Comparison of ENCODE assay signal across 21 cellular contexts in the genomic region with DNA sequence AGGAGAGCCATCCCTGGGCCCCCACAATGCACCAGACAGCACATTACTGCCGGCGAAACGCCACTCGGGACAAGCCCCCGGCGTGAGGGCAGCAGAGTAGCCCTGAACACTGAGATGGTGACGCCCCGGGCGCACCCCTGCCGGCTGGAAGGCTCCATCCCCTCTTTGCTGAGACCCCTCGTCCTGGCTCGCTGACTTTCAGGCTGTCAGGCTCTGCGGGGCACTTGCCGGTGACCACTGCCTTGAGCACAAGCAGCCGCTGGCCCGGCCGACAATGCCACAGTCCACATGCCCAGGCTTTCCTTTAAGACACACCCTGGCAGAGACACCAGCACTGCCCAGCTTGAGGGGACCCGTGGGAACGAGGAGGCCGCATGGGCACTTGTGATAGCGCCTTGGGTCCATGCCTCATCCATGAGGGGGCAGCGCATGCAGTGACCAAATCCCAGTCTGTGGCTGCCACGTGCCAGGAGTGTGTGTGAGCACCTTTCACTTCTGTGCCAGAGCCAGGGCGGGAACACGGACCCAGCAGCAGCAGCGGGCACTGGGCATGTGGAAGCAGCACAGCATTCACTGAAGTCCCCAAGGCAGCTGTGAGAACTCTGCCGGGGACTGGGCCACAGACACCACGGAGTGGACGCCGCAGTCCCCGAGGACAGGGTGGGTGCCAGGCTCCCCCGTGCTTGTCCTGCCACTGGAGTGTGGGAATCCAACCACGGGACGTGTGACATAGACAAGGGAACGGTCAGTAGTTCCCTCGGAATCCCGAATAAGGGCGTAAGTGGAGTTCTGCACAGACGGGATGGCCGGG. TPM values are rescaled to one million over a fixed set of nuclear protein-coding genes. Genes with fewer than 3 reads are reported as not detected.
DNase-seq lines count a peak whose midpoint lies in the region; ATAC-seq, FAIRE-seq and TF ChIP-seq lines count a peak whose summit lies in the region.
"Had no signal": no experiment of that assay in that cellular context is flagged by ENCODE, and none has a peak within 500 bp of the region (broad histone marks: within the 10 kb centered on the region; RNA-seq: fewer than 3 reads in every experiment).

No MANE protein-coding gene starts in this region.

- H3K23me2 ChIP-seq in H1 (ENCODE audit: low read depth, low read length): no peaks in the 10 kb centered on the region

- no peaks in the 10 kb centered on the region for H3K4me1 ChIP-seq in right cardiac atrium (ENCODE audit: control insufficient read depth, insufficient read depth, low read length)
- no peaks in the 10 kb centered on the region for H3K4me1 ChIP-seq in H1 (replicated peaks in 1 of 4; ENCODE audit: control insufficient read depth in 3 of 4, insufficient read depth in 4 of 4, low read length in 3 of 4)
- H3K4me1 ChIP-seq: Caco-2 had no signal

- H3K79me1 ChIP-seq in H1 (ENCODE audit: low read depth, low read length): peaks cover 5% of the 10 kb centered on the region; the same call in 1 of the 2 replicates

- peaks cover 0 to 7% (median 4%) of the 10 kb centered on the region in 4 experiments; a peak in 3 of 8 replicates for H3K36me3 ChIP-seq in H1 (ENCODE audit: control insufficient read depth in 2 of 4, insufficient read depth in 4 of 4, low read length in 3 of 4)

- H2BK5ac ChIP-seq in H1 (ENCODE audit: low read depth, low read length): no peak overlapping the region

- intact Hi-C loops in right cardiac atrium (cut with DNase I) (no loop called here), cardiac septum (cut with DNase I) (no loop called here)

- TF ChIP-seq EP300 in H1 (IDR thresholded peaks at IDR 0.05; ENCODE audit: borderline replicate concordance in 1 of 2, low read depth in 2 of 2, low read length in 2 of 2): no peak

- no peak for ATAC-seq in right cardiac atrium
- no peak for ATAC-seq in HG03439 (IDR thresholded peaks at IDR 0.05; ENCODE audit: unreplicated experiment)

- no peak overlapping the region for H3K4ac ChIP-seq in H1 (replicated peaks; ENCODE audit: insufficient read length, low read depth, low read length)

- H2BK20ac ChIP-seq in H1 (ENCODE audit: low read length): no peak overlapping the region

- TF ChIP-seq RAD21 in H1 (IDR thresholded peaks at IDR 0.05 in 1 of 2, conservative IDR thresholded peaks at IDR 0.05 in 1 of 2; ENCODE audit: low read depth in 2 of 2, low read length in 2 of 2): no peak

- DNase-seq in right cardiac atrium (peak in 2 of 3 donors; percentile 35 to 40), cardiac septum (ENCODE audit: low spot score) (no peak), RWPE1 (ENCODE audit: low spot score) (no peak), H1 (ENCODE audit: low read depth in 1 of 2, low spot score in 2 of 2) (no peak), NCI-H1417 (lab: John Stamatoyannopoulos, UW) (no peak), D341Med (ENCODE audit: low spot score) (no peak)
- DNase-seq: 8988T, Caco-2, DMS153, DMS79, GDM1, GM23248, HCEC 1CT, IMR-90, KBM-7 had no signal

- POLR2A ChIA-PET in RWPE1 (lab: Yijun Ruan, JAX; ENCODE audit: low non-redundant PET): interaction anchor here (0.6 kb wide), 1 partner anchor 236 kb away, joined by 3 read pairs; no protein-coding TSS in a partner anchor
- POLR2A ChIA-PET in H1 (lab: Charles Lee; ENCODE audit: partially characterized antibody): no interaction called here

- peaks cover 2 to 6% of the 10 kb centered on the region in 2 experiments for H4K20me1 ChIP-seq in H1 (replicated peaks in 1 of 2; ENCODE audit: control insufficient read depth in 1 of 2, insufficient read depth in 2 of 2, low read length in 2 of 2)

- H3K56ac ChIP-seq in H1 (replicated peaks; ENCODE audit: insufficient read length, low read depth, low read length): no peak overlapping the region

- no peak for TF ChIP-seq POLR2A in H1 (IDR thresholded peaks at IDR 0.05; ENCODE audit: control extremely low read depth in 1 of 2, low read depth in 2 of 2, low read length in 2 of 2)

- H3K27me3 ChIP-seq in right cardiac atrium (ENCODE audit: control insufficient read depth, insufficient read depth) (no peaks in the 10 kb centered on the region), H1 (replicated peaks in 1 of 4; ENCODE audit: control insufficient read depth in 3 of 4, extremely low read depth in 1 of 4, insufficient read depth in 3 of 4, low read length in 3 of 4) (no peaks in the 10 kb centered on the region)

- H3K23ac ChIP-seq in H1 (ENCODE audit: insufficient read length): no peak overlapping the region

- H2BK15ac ChIP-seq in H1 (ENCODE audit: low read length): no peak overlapping the region

- H4K5ac ChIP-seq in H1 (ENCODE audit: insufficient read length, low read depth, low read length): no peak overlapping the region

- H3K18ac ChIP-seq in H1 (ENCODE audit: extremely low read depth, low read length): no peak overlapping the region

- no peak overlapping the region for H3K9ac ChIP-seq in H1 (replicated peaks in 1 of 4; ENCODE audit: extremely low read depth in 1 of 4, low read depth in 3 of 4, low read length in 3 of 4)
- H3K9ac ChIP-seq: BLaER1 treated with 17β-estradiol and CSF1 and Interleukin-3, amounts not matched to agents 10 nM and 100 nM; GM23248 had no signal

- no peak overlapping the region for H3K4me2 ChIP-seq in H1 (ENCODE audit: insufficient read depth in 1 of 2, low read depth in 2 of 2, low read length in 2 of 2)

- TF ChIP-seq CTCF in RWPE1 (conservative IDR thresholded peaks at IDR 0.05; ENCODE audit: low read depth) (no peak), H1 (IDR thresholded peaks at IDR 0.05; ENCODE audit: control extremely low read depth in 1 of 3, insufficient read depth in 1 of 3, low read depth in 1 of 3, low read length in 3 of 3) (no peak)

- H3K4me3 ChIP-seq in right cardiac atrium (ENCODE audit: low read length) (no peak overlapping the region), H1 (ENCODE audit: extremely low read depth in 1 of 4, insufficient read depth in 2 of 4, low read depth in 3 of 4, low read length in 4 of 4) (no peak overlapping the region)
- H3K4me3 ChIP-seq: BLaER1 treated with 17β-estradiol and CSF1 and Interleukin-3, amounts not matched to agents 10 nM and 100 nM; GM23248 had no signal

- H2AK5ac ChIP-seq in H1 (ENCODE audit: low read depth, low read length): no peak overlapping the region

- H2BK120ac ChIP-seq in H1 (replicated peaks; ENCODE audit: low read depth, low read length): no peak overlapping the region

- no peaks in the 10 kb centered on the region for H3K79me2 ChIP-seq in H1 (ENCODE audit: control insufficient read depth in 1 of 2, insufficient read depth in 2 of 2, low read length in 2 of 2)

- CTCF ChIA-PET in RWPE1 (lab: Yijun Ruan, JAX): no interaction called here
- CTCF ChIA-PET in H1 (lab: Charles Lee; ENCODE audit: partially characterized antibody): interaction anchor here (1.0 to 1.8 kb wide), 6 partner anchors 11 to 121 kb away, joined by 3 to 4 read pairs (median 4); no protein-coding TSS in a partner anchor

- H4K91ac ChIP-seq in H1 (replicated peaks; ENCODE audit: insufficient read length, low read length): no peak overlapping the region

- H4K8ac ChIP-seq in H1 (ENCODE audit: extremely low read depth, insufficient read depth, low read length): peak overlapping the region; percentile 14; the same call in 1 of the 2 replicates

- H2AFZ ChIP-seq in H1 (ENCODE audit: low read length): no peak overlapping the region
- H2AFZ ChIP-seq: GM23248 had no signal

- H3K27ac ChIP-seq in right cardiac atrium (ENCODE audit: low read length) (no peak overlapping the region), RWPE1 (peak overlapping the region; percentile 10), H1 (ENCODE audit: low read depth, low read length) (no peak overlapping the region)
- H3K27ac ChIP-seq: BLaER1 treated with 17β-estradiol and CSF1 and Interleukin-3, amounts not matched to agents 10 nM and 100 nM; GM23248; HL-60 had no signal

- H3K9me3 ChIP-seq in right cardiac atrium (ENCODE audit: control insufficient read depth, low read length) (no peaks in the 10 kb centered on the region), H1 (ENCODE audit: insufficient read depth in 2 of 2, low read depth in 1 of 2, low read length in 1 of 2) (no peaks in the 10 kb centered on the region)
- H3K9me3 ChIP-seq: BLaER1 treated with 17β-estradiol and CSF1 and Interleukin-3, amounts not matched to agents 10 nM and 100 nM; Caco-2 had no signal

- H2BK12ac ChIP-seq in H1 (ENCODE audit: low read depth, low read length): no peak overlapping the region

- H3K14ac ChIP-seq in H1 (ENCODE audit: insufficient read length): no peak overlapping the region

- WGBS in right cardiac atrium: 92% methylated on average over 40 of the region's 40 CpGs
- 92% methylated on average over 36 of the region's 40 CpGs; no CpG with 5 or more reads in 1 of the 2 experiments for WGBS in H1 (ENCODE audit: extremely low coverage in 1 of 2, insufficient coverage in 1 of 2, insufficient read length in 1 of 2, insufficient replicate concordance in 2 of 2, low coverage in 1 of 2, low lambda C conversion rate in 2 of 2, missing lambda C conversion rate in 1 of 2), 2 experiments

- no peak for FAIRE-seq in H1 (lab: Jason Lieb, UNC)
- FAIRE-seq: GM12892, GM18507, H54 had no signal

RNA-seq across cellular contexts. Expression of a gene that starts 24.5 kb away (rescaled TPM):
- total RNA-seq in right cardiac atrium: 10 to 100 TPM; 51.5 to 75.4 (median 62.5) TPM
- 55.0 TPM for polyA plus RNA-seq in right cardiac atrium
- 61.0 TPM for total RNA-seq in cardiac septum
- 48.9 and 60.2 TPM in 2 replicates for total RNA-seq in H1 (2021; fragmentation: NEBNext Ultra II Directional; extraction: Animal tissue kit (Norgen Biotek cat#: 25700))
- 91.1 and 95.6 TPM in 2 replicates for polyA plus RNA-seq in H1 (2011; rRNA removed)
- polyA plus RNA-seq in H1 (2011; cell fraction: cytosol; rRNA removed): 88.1 TPM
- polyA plus RNA-seq in H1 (2011; cell fraction: nucleus; rRNA removed): 56.3 TPM
- polyA plus RNA-seq in H1 (2012, experiment 1 of 2): 123 to 151 TPM (median 134 TPM) in 4 replicates
- 129 TPM for polyA plus RNA-seq in H1 (2012, experiment 2 of 2)
- 160 TPM for polyA plus RNA-seq in H1 (2013, experiment 1 of 2)
- 163 TPM for polyA plus RNA-seq in H1 (2013, experiment 2 of 2)
- 7.2 and 14.2 TPM in 2 replicates for polyA minus RNA-seq in H1 (2011; rRNA and poly(A)+ RNA removed)
- polyA minus RNA-seq in H1 (2011; cell fraction: cytosol; rRNA and poly(A)+ RNA removed): 20.0 TPM
- 21.6 TPM for polyA minus RNA-seq in H1 (2011; cell fraction: nucleus; rRNA and poly(A)+ RNA removed)

RNA-seq across cellular contexts. Expression of a gene that starts 24.7 kb away (rescaled TPM):
- total RNA-seq in right cardiac atrium: 10 to 100 TPM; 12.5 to 17.7 (median 14.2) TPM
- polyA plus RNA-seq in right cardiac atrium: 12.6 TPM
- total RNA-seq in cardiac septum: 12.6 TPM
- 22.9 and 26.0 TPM in 2 replicates for total RNA-seq in H1 (2021; fragmentation: NEBNext Ultra II Directional; extraction: Animal tissue kit (Norgen Biotek cat#: 25700))
- polyA plus RNA-seq in H1 (2011; rRNA removed): 28.0 and 59.8 TPM in 2 replicates
- 31.4 TPM for polyA plus RNA-seq in H1 (2011; cell fraction: cytosol; rRNA removed)
- polyA plus RNA-seq in H1 (2011; cell fraction: nucleus; rRNA removed): 172 TPM
- polyA plus RNA-seq in H1 (2012, experiment 1 of 2): 16.6 to 27.7 TPM (median 21.3 TPM) in 4 replicates
- polyA plus RNA-seq in H1 (2012, experiment 2 of 2): 14.6 TPM
- 24.1 TPM for polyA plus RNA-seq in H1 (2013, experiment 1 of 2)
- polyA plus RNA-seq in H1 (2013, experiment 2 of 2): 19.1 TPM
- polyA minus RNA-seq in H1 (2011; rRNA and poly(A)+ RNA removed): 7.9 and 10.5 TPM in 2 replicates
- polyA minus RNA-seq in H1 (2011; cell fraction: cytosol; rRNA and poly(A)+ RNA removed): 19.7 TPM
- 44.0 TPM for polyA minus RNA-seq in H1 (2011; cell fraction: nucleus; rRNA and poly(A)+ RNA removed)

RNA-seq across cellular contexts. Expression of a gene that starts 31.5 kb away (rescaled TPM):
- total RNA-seq in right cardiac atrium (10 to 100 TPM; 50.8 to 63.9 (median 53.5) TPM), cardiac septum (36.0 TPM)
- polyA plus RNA-seq in right cardiac atrium (61.5 TPM), H1 (2011; rRNA removed) (26.4 and 44.4 TPM in 2 replicates)
- 35.7 and 41.0 TPM in 2 replicates for total RNA-seq in H1 (2021; fragmentation: NEBNext Ultra II Directional; extraction: Animal tissue kit (Norgen Biotek cat#: 25700))
- polyA plus RNA-seq in H1 (2011; cell fraction: cytosol; rRNA removed): 26.3 TPM
- 76.9 TPM for polyA plus RNA-seq in H1 (2011; cell fraction: nucleus; rRNA removed)
- polyA plus RNA-seq in H1 (2012, experiment 1 of 2): 24.8 to 37.5 TPM (median 34.7 TPM) in 4 replicates
- polyA plus RNA-seq in H1 (2012, experiment 2 of 2): 22.5 TPM
- 29.8 TPM for polyA plus RNA-seq in H1 (2013, experiment 1 of 2)
- polyA plus RNA-seq in H1 (2013, experiment 2 of 2): 28.9 TPM
- polyA minus RNA-seq in H1 (2011; rRNA and poly(A)+ RNA removed): 35.9 and 40.0 TPM in 2 replicates
- 38.1 TPM for polyA minus RNA-seq in H1 (2011; cell fraction: cytosol; rRNA and poly(A)+ RNA removed)
- 47.8 TPM for polyA minus RNA-seq in H1 (2011; cell fraction: nucleus; rRNA and poly(A)+ RNA removed)

RNA-seq across cellular contexts. Expression of a gene that starts 40.8 kb away (rescaled TPM):
- total RNA-seq in right cardiac atrium (1 to 10 TPM; 4.6 to 5.9 (median 5.2) TPM), cardiac septum (6.8 TPM)
- polyA plus RNA-seq in right cardiac atrium (7.4 TPM), H1 (2011; rRNA removed) (5.9 and 11.5 TPM in 2 replicates)
- 22.5 and 23.2 TPM in 2 replicates for total RNA-seq in H1 (2021; fragmentation: NEBNext Ultra II Directional; extraction: Animal tissue kit (Norgen Biotek cat#: 25700))
- 19.5 TPM for polyA plus RNA-seq in H1 (2011; cell fraction: cytosol; rRNA removed)
- polyA plus RNA-seq in H1 (2011; cell fraction: nucleus; rRNA removed): 51.9 TPM
- 12.1 to 30.1 TPM (median 26.5 TPM) in 4 replicates for polyA plus RNA-seq in H1 (2012, experiment 1 of 2)
- polyA plus RNA-seq in H1 (2012, experiment 2 of 2): 11.9 TPM
- polyA plus RNA-seq in H1 (2013, experiment 1 of 2): 11.2 TPM
- 10.1 TPM for polyA plus RNA-seq in H1 (2013, experiment 2 of 2)
- polyA minus RNA-seq in H1 (2011; rRNA and poly(A)+ RNA removed): 3.9 and 4.0 TPM in 2 replicates
- polyA minus RNA-seq in H1 (2011; cell fraction: cytosol; rRNA and poly(A)+ RNA removed): 13.9 TPM
- 14.3 TPM for polyA minus RNA-seq in H1 (2011; cell fraction: nucleus; rRNA and poly(A)+ RNA removed)

Comparison
In these comparisons a context has a peak if more than half of its experiments do, and no peak if none do; other contexts are left out.
1. DNase-seq: peak in right cardiac atrium (2 of 3); none in cardiac septum (single experiment), RWPE1 (single experiment), H1 (0 of 2), NCI-H1417 (0 of 3) and D341Med (single experiment).